Comparison of ENCODE assay signal across 10 cellular contexts in genomic region chrX:40132751-40133150, GRCh38. TPM values are rescaled to one million over a fixed set of nuclear protein-coding genes. Genes with fewer than 3 reads are reported as not detected.
DNase-seq lines count a peak whose midpoint lies in the region; ATAC-seq and TF ChIP-seq lines count a peak whose summit lies in the region.
"Had no signal": no experiment of that assay in that cellular context is flagged by ENCODE, and none has a peak within 500 bp of the region (broad histone marks: within the 10 kb centered on the region; RNA-seq: fewer than 3 reads in every experiment).

No MANE protein-coding gene starts in this region.

- H3K27me3 ChIP-seq in BLaER1 (no peaks in the 10 kb centered on the region), rectal smooth muscle tissue (ENCODE audit: control insufficient read depth, insufficient read depth, low read length) (no peaks in the 10 kb centered on the region), neuronal stem cell (ENCODE audit: control insufficient read depth in 3 of 3, insufficient read depth in 3 of 3, low read depth in 1 of 3, low read length in 3 of 3) (no peaks in the 10 kb centered on the region)

- H3K9me3 ChIP-seq in BLaER1 (peaks cover 12% of the 10 kb centered on the region; the same call in 1 of the 2 replicates), neuronal stem cell (replicated peaks in 1 of 2; ENCODE audit: control insufficient read depth in 2 of 2, insufficient read depth in 1 of 2, low read depth in 1 of 2, low read length in 2 of 2) (no peaks in the 10 kb centered on the region)

- peaks cover 22% of the 10 kb centered on the region for H3K36me3 ChIP-seq in BLaER1
- H3K36me3 ChIP-seq in rectal smooth muscle tissue (ENCODE audit: control insufficient read depth, insufficient read depth, low read length), result no peaks in the 10 kb centered on the region
- no peaks in the 10 kb centered on the region for H3K36me3 ChIP-seq in neuronal stem cell (replicated peaks in 1 of 2; ENCODE audit: control insufficient read depth in 2 of 2, insufficient read depth in 2 of 2, low read length in 2 of 2)

- peak overlapping the region; percentile 63 for H3K9ac ChIP-seq in BLaER1
- no peak overlapping the region for H3K9ac ChIP-seq in rectal smooth muscle tissue (ENCODE audit: low read length)
- no peak overlapping the region for H3K9ac ChIP-seq in neuronal stem cell (ENCODE audit: low read depth, low read length, poor library complexity)

- H4K20me1 ChIP-seq in BLaER1, result peaks cover 75% of the 10 kb centered on the region

- TF ChIP-seq CTCF in fibroblast of villous mesenchyme (IDR thresholded peaks at IDR 0.05; ENCODE audit: insufficient read depth, low read depth, low read length), result no peak

- H3K79me1 ChIP-seq in neuronal stem cell (ENCODE audit: low read depth, low read length), result no peaks in the 10 kb centered on the region

- DNase-seq in fibroblast of villous mesenchyme (ENCODE audit: low read depth) (peak; percentile 92), neuronal stem cell (ENCODE audit: low spot score) (no peak), putamen (ENCODE audit: low spot score) (no peak), NCI-H510A (lab: John Stamatoyannopoulos, UW) (no peak), cerebellar cortex (ENCODE audit: low spot score) (no peak)
- DNase-seq: activated naive CD4-positive, alpha-beta T cell treated with Interleukin-2 at 50 U/mL for 16 hours; NCI-H1694 had no signal

- H3K4me1 ChIP-seq in BLaER1, result peaks cover 78% of the 10 kb centered on the region
- H3K4me1 ChIP-seq in rectal smooth muscle tissue (ENCODE audit: control insufficient read depth, insufficient read depth, low read length), result no peaks in the 10 kb centered on the region
- H3K4me1 ChIP-seq in neuronal stem cell (ENCODE audit: control insufficient read depth in 2 of 2, insufficient read depth in 1 of 2, low read depth in 1 of 2, low read length in 2 of 2), result no peaks in the 10 kb centered on the region

- no CpG with 5 or more reads among the region's 7 CpGs for WGBS in neuronal stem cell (ENCODE audit: extremely low coverage in 2 of 2, insufficient read length in 2 of 2, insufficient replicate concordance in 1 of 2), 2 donors

- no peak overlapping the region for H2BK5ac ChIP-seq in neuronal stem cell (ENCODE audit: low read length)

- no peak overlapping the region for H3K14ac ChIP-seq in neuronal stem cell (ENCODE audit: low read length)

- H3K4me3 ChIP-seq in BLaER1 (no peak overlapping the region), fibroblast of villous mesenchyme (ENCODE audit: low read depth, low read length) (no peak overlapping the region), rectal smooth muscle tissue (ENCODE audit: low read length) (no peak overlapping the region), neuronal stem cell (ENCODE audit: low read length in 2 of 2) (no peak overlapping the region)

- no peak overlapping the region for H3K18ac ChIP-seq in neuronal stem cell (ENCODE audit: low read length)

- H3K27ac ChIP-seq in BLaER1 (peak overlapping the region; percentile 73), rectal smooth muscle tissue (ENCODE audit: low read depth, low read length) (peak overlapping the region; percentile 70), neuronal stem cell (replicated peaks; ENCODE audit: low read length) (no peak overlapping the region)

- H2BK15ac ChIP-seq in neuronal stem cell (ENCODE audit: low read length), result no peak overlapping the region

- no peak overlapping the region for H3K23ac ChIP-seq in neuronal stem cell (ENCODE audit: low read depth, low read length, poor library complexity)

- H4K91ac ChIP-seq in neuronal stem cell (ENCODE audit: low read depth, low read length, poor library complexity), result no peak overlapping the region

- H4K8ac ChIP-seq in neuronal stem cell (ENCODE audit: low read depth, low read length), result no peak overlapping the region

- H2BK120ac ChIP-seq in neuronal stem cell (ENCODE audit: low read depth, low read length), result no peak overlapping the region

- peak; percentile 82 for ATAC-seq in SK-N-SH treated with all-trans-retinoic acid at 6 μM for 48 hours

- H3K4me2 ChIP-seq in BLaER1 (peak overlapping the region; percentile 72), neuronal stem cell (ENCODE audit: insufficient read depth, low read length, poor library complexity, severe bottlenecking) (no peak overlapping the region)

- no peak overlapping the region for H2BK12ac ChIP-seq in neuronal stem cell (ENCODE audit: low read length)

- no peak overlapping the region for H2AK5ac ChIP-seq in neuronal stem cell (ENCODE audit: low read depth, low read length)

- H2AFZ ChIP-seq in neuronal stem cell (ENCODE audit: low read length), result no peak overlapping the region

- no peak overlapping the region for H3K4ac ChIP-seq in neuronal stem cell (ENCODE audit: low read length)

TF ChIP-seq in SK-N-SH treated with all-trans-retinoic acid at 6 μM for 48 hours, 23 proteins besides CTCF, POLR2A, EP300 and RAD21:
- TF ChIP-seq POU6F1 (CRISPR knock-in tag; IDR thresholded peaks at IDR 0.05; ENCODE audit: borderline replicate concordance, low read depth), result no peak
- no peak for TF ChIP-seq RARB (CRISPR knock-in tag; IDR thresholded peaks at IDR 0.05)
- TF ChIP-seq TOX (CRISPR knock-in tag; IDR thresholded peaks at IDR 0.05; ENCODE audit: borderline replicate concordance), result no peak
- TF ChIP-seq ZNF8 (CRISPR knock-in tag; IDR thresholded peaks at IDR 0.05), result no peak
- TF ChIP-seq TCF4 (CRISPR knock-in tag; IDR thresholded peaks at IDR 0.05; ENCODE audit: borderline replicate concordance), result no peak
- TF ChIP-seq SNAI2 (CRISPR knock-in tag; IDR thresholded peaks at IDR 0.05), result no peak
- TF ChIP-seq PATZ1 (CRISPR knock-in tag; IDR thresholded peaks at IDR 0.05; ENCODE audit: borderline replicate concordance), result no peak
- no peak for TF ChIP-seq ESRRG (CRISPR knock-in tag; IDR thresholded peaks at IDR 0.05)
TF ChIP-seq in SK-N-SH treated with all-trans-retinoic acid at 6 μM for 48 hours: peak in this region for 0.

RNA-seq across cellular contexts. Expression of gene BCOR, which starts 35.0 kb away (rescaled TPM):
- 23.8 and 24.2 TPM in 2 replicates for total RNA-seq in fibroblast of villous mesenchyme
- polyA plus RNA-seq in neuronal stem cell (2013, experiment 1 of 2), result 5.4 TPM
- 5.2 TPM for polyA plus RNA-seq in neuronal stem cell (2013, experiment 2 of 2)
